8 cellular contexts compared by ENCODE assay signal in the genomic region with DNA sequence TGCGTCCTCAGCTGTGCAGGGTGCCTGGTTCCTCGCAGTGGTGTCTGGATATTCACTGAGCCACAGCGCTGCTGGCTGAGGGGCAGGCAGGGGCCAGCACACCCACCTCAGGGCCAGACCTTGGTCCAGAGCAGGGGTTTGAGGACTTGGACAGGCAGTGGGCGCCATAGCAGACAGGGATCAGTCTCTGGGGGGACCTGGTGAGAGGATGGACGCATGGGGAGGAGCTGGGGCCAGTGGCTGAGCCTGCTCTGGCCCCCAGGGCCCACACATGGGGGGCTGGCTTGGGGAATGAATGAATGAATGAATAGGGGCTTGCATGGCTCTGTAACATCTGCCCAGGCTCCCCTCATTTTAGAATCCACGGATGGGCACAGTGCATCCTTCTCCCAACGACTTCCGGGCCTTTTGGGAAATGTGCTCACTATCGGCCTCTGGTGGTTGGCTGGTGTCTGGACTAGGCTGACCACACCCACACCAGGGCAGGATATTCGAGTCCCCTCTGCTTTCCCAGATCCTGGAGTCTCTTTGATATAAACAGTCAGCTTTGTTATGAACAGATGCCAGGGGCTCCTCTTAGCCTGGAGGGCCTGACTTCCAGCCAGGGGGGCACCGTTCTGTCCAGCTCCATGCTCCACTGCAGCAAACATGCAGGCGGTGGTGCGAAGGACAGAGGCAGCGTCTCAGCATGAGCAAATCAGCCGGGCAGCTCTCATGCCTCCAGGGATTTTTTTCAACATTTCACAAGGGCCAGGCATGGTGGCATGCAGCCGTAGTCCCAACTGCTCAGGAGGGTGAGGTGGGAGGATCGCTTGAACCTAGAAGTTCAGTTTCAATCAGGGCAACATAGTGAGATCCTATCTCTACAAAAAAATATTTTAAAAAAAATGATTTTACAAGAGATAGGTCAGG.
A peak's percentile ranks its signal among the peaks of the same experiment; 100 is the strongest.
DNase-seq lines count a peak whose midpoint lies in the region; ATAC-seq and TF ChIP-seq lines count a peak whose summit lies in the region.

No MANE protein-coding gene starts in this region.

- no peak overlapping the region for H3K4me2 ChIP-seq in neural progenitor cell

- no peaks in the 10 kb centered on the region for H3K27me3 Mint-ChIP-seq in neural progenitor cell (ENCODE audit: insufficient read depth, low read depth)

- no peak overlapping the region for H3K27ac Mint-ChIP-seq in neural progenitor cell

- H3K9me3 Mint-ChIP-seq in neural progenitor cell: no peaks in the 10 kb centered on the region

- no peaks in the 10 kb centered on the region for H4K20me1 ChIP-seq in neural progenitor cell (ENCODE audit: low read depth)

- H3K9me3 ChIP-seq in neural progenitor cell (ENCODE audit: low read depth): no peaks in the 10 kb centered on the region

- H2AFZ ChIP-seq in neural progenitor cell (replicated peaks): no peak overlapping the region

- H3K36me3 Mint-ChIP-seq in neural progenitor cell: peaks cover 6% of the 10 kb centered on the region

- no peak overlapping the region for H3K4me3 Mint-ChIP-seq in neural progenitor cell

- DNase-seq in CD1c-positive myeloid dendritic cell (ENCODE audit: extremely low spot score): peak; percentile 55
- peak; percentile 47 for DNase-seq in HCEC 1CT
- DNase-seq in NCI-H748 treated with DMSO at 0.1 percent for 48 hours (lab: John Stamatoyannopoulos, UW): peak; percentile 51
- peak; percentile 9 for DNase-seq in activated T-cell treated with anti-CD3 and anti-CD28 coated beads for 4 hours
- DNase-seq in fibroblast of the conjunctiva (ENCODE audit: low read depth): peak; percentile 44
- DNase-seq in neural progenitor cell (ENCODE audit: low spot score): peak; percentile 80

- peak; percentile 82 for TF ChIP-seq CTCF in neural progenitor cell (IDR thresholded peaks at IDR 0.05)

- no peaks in the 10 kb centered on the region for H3K4me1 ChIP-seq in neural progenitor cell

- H3K79me2 ChIP-seq in neural progenitor cell (ENCODE audit: low read depth): no peaks in the 10 kb centered on the region

- H3K36me3 ChIP-seq in neural progenitor cell: no peaks in the 10 kb centered on the region

- H3K9ac ChIP-seq in neural progenitor cell: no peak overlapping the region

- H3K27me3 ChIP-seq in neural progenitor cell: no peaks in the 10 kb centered on the region

- no peak overlapping the region for H3K27ac ChIP-seq in neural progenitor cell

- peaks cover 4% of the 10 kb centered on the region for H3K4me1 Mint-ChIP-seq in neural progenitor cell

- H3K4me3 ChIP-seq in neural progenitor cell: no peak overlapping the region

- no peaks in the 10 kb centered on the region for H3F3A ChIP-seq in neural progenitor cell (ENCODE audit: low read depth)

- no peak for ATAC-seq in GM21423 (IDR thresholded peaks at IDR 0.05; ENCODE audit: unreplicated experiment)
- ATAC-seq in GM21381 (IDR thresholded peaks at IDR 0.05; ENCODE audit: unreplicated experiment): no peak

Comparison
In these comparisons a context has a peak if more than half of its experiments do, and no peak if none do; other contexts are left out.
1. DNase-seq: peak in every context shown above with its lines; median percentile 80 in neural progenitor cell; 55 in CD1c-positive myeloid dendritic cell; 51 in NCI-H748 treated with DMSO at 0.1 percent for 48 hours; 47 in HCEC 1CT; 44 in fibroblast of the conjunctiva; 9 in activated T-cell treated with anti-CD3 and anti-CD28 coated beads for 4 hours.